ENCODE assay signal across 14 cellular contexts in genomic region chr5:113256671-113257452, GRCh38.
"Had no signal": no experiment of that assay in that cellular context is flagged by ENCODE, and none has a peak within 500 bp of the region (broad histone marks: within the 10 kb centered on the region; RNA-seq: fewer than 3 reads in every experiment).

No MANE protein-coding gene starts in this region.

- H3K27me3 Mint-ChIP-seq: stimulated activated naive CD8-positive, alpha-beta T cell treated with anti-CD3 and anti-CD28 coated beads, Interleukin-15, Interleukin-2, amounts not matched to agents 100 ng/mL and 50 ng/mL, for 24 hours had no signal

- H3K4me1 ChIP-seq: ascending aorta had no signal

- H3K4me3 ChIP-seq: ascending aorta, gastrocnemius medialis, thoracic aorta had no signal

- DNase-seq: activated CD4-positive, alpha-beta T cell treated with anti-CD3 and anti-CD28 coated beads for 48 hours; activated CD8-positive, alpha-beta T cell treated with anti-CD3 and anti-CD28 coated beads, Interleukin-2, amount 10 ng/mL, durations not matched to agents 7 days and 5 days; activated naive CD4-positive, alpha-beta T cell; gastrocnemius medialis; hippocampal formation; stimulated activated CD4-positive, alpha-beta T cell treated with anti-CD3 and anti-CD28 coated beads, Interleukin-4, amount 100 ng/mL, for 1 hour; stimulated activated CD8-positive, alpha-beta memory T cell treated with anti-CD3 and anti-CD28 coated beads, Interleukin-4, amount 100 ng/mL, for 48 hours had no signal

- ATAC-seq: activated CD8-positive, alpha-beta T cell treated with anti-CD3 and anti-CD28 coated beads, Interleukin-2, amount 10 ng/mL, durations not matched to agents 7 days and 5 days; gastrocnemius medialis; natural killer cell treated with Interleukin-12 subunit alpha and Interleukin-12 subunit beta and Interleukin-15 and Interleukin-18, amount 100 ng/mL, for 72 hours; WTC11 had no signal

- H3K27ac Mint-ChIP-seq: activated CD8-positive, alpha-beta T cell treated with anti-CD3 and anti-CD28 coated beads, Interleukin-2, amount 10 ng/mL, durations not matched to agents 7 days and 5 days; activated T-helper 1 cell treated with anti-CD3 and anti-CD28 coated beads, Interleukin-12 subunit alpha, Interleukin-12 subunit beta, Interleukin-2, Interleukin-4 antibody, amounts not matched to agents 30 ng/mL and 10 ng/mL and 1 ng/mL, durations not matched to agents 14 hours and 24 hours and 36 hours; natural killer cell treated with Interleukin-12 subunit alpha and Interleukin-12 subunit beta and Interleukin-15 and Interleukin-18, amount 100 ng/mL, for 72 hours; stimulated activated naive CD8-positive, alpha-beta T cell treated with anti-CD3 and anti-CD28 coated beads, Interleukin-15, Interleukin-2, amounts not matched to agents 100 ng/mL and 50 ng/mL, for 24 hours; T-helper 1 cell treated with Interleukin-12 subunit alpha and Interleukin-12 subunit beta and Interleukin-4 antibody, amounts not matched to agents 30 μg/mL and 1 μg/mL, for 36 hours; WTC11 had no signal

- H3K4me3 Mint-ChIP-seq: activated CD8-positive, alpha-beta T cell treated with anti-CD3 and anti-CD28 coated beads, Interleukin-2, amount 10 ng/mL, durations not matched to agents 7 days and 5 days; activated T-helper 1 cell treated with anti-CD3 and anti-CD28 coated beads, Interleukin-12 subunit alpha, Interleukin-12 subunit beta, Interleukin-2, Interleukin-4 antibody, amounts not matched to agents 30 ng/mL and 10 ng/mL and 1 ng/mL, durations not matched to agents 14 hours and 24 hours and 36 hours; natural killer cell treated with Interleukin-12 subunit alpha and Interleukin-12 subunit beta and Interleukin-15 and Interleukin-18, amount 100 ng/mL, for 72 hours; stimulated activated naive CD8-positive, alpha-beta T cell treated with anti-CD3 and anti-CD28 coated beads, Interleukin-15, Interleukin-2, amounts not matched to agents 100 ng/mL and 50 ng/mL, for 24 hours; T-helper 1 cell treated with Interleukin-12 subunit alpha and Interleukin-12 subunit beta and Interleukin-4 antibody, amounts not matched to agents 30 μg/mL and 1 μg/mL, for 36 hours; WTC11 had no signal

- H3K36me3 ChIP-seq: ascending aorta, gastrocnemius medialis, thoracic aorta had no signal

- H3K27ac ChIP-seq: ascending aorta, gastrocnemius medialis, thoracic aorta had no signal

- H3K27me3 ChIP-seq: ascending aorta, gastrocnemius medialis had no signal

- H3K9me3 Mint-ChIP-seq: activated T-helper 1 cell treated with anti-CD3 and anti-CD28 coated beads, Interleukin-12 subunit alpha, Interleukin-12 subunit beta, Interleukin-2, Interleukin-4 antibody, amounts not matched to agents 30 ng/mL and 10 ng/mL and 1 ng/mL, durations not matched to agents 14 hours and 24 hours and 36 hours; natural killer cell treated with Interleukin-12 subunit alpha and Interleukin-12 subunit beta and Interleukin-15 and Interleukin-18, amount 100 ng/mL, for 72 hours; stimulated activated naive CD8-positive, alpha-beta T cell treated with anti-CD3 and anti-CD28 coated beads, Interleukin-15, Interleukin-2, amounts not matched to agents 100 ng/mL and 50 ng/mL, for 24 hours; T-helper 1 cell treated with Interleukin-12 subunit alpha and Interleukin-12 subunit beta and Interleukin-4 antibody, amounts not matched to agents 30 μg/mL and 1 μg/mL, for 36 hours had no signal

- H3K9me3 ChIP-seq: ascending aorta, gastrocnemius medialis, thoracic aorta had no signal

- H3K36me3 Mint-ChIP-seq: natural killer cell treated with Interleukin-12 subunit alpha and Interleukin-12 subunit beta and Interleukin-15 and Interleukin-18, amount 100 ng/mL, for 72 hours had no signal
